8 cellular contexts compared by ENCODE assay signal in the genomic region with DNA sequence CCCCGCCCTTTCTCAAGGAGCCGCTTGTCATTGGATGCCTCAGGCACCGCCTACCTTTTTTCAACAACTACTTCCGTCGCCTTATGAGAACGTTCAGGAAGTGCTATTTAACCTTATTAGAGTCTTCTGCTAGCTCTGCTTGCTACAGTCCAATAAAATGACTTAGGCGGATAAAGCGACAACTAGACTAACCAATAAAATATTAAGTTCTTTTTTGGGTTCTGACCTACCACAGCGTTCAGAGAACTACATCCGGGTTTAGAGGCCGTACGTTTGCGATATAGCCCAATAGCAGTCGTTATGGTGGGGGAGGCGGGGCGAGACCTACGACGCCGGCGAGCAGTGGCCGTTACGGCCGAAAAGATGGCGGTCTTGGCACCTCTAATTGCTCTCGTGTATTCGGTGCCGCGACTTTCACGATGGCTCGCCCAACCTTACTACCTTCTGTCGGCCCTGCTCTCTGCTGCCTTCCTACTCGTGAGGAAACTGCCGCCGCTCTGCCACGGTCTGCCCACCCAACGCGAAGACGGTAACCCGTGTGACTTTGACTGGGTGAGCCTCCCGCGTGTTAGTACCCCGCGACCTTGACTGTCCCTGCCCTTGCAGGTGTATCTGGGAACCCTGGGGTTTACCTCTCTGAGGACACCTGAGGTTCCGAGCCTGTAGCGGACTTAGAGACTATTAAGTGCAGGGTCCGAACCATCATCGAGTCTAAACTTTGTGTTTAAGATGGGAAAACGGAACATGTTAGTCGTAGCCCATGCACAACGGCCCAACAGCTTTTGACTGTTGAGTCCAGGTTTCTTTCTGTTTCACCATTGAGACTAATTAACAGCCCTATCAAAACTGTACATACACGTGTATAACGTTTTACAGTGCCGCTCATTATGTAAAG.
DNase-seq lines count a peak whose midpoint lies in the region; ATAC-seq and TF ChIP-seq lines count a peak whose summit lies in the region.

Gene TMX2, plus strand, starts transcription at position 338 of the 895 bp plus-strand sequence. Its CDS starts 26 bp downstream, at position 364.

- peak within 1 kb of the TSS; percentile 94 for H3K4me2 ChIP-seq in MM.1S (ENCODE audit: low read depth, low read length)

- TF ChIP-seq CTCF in MM.1S (IDR thresholded peaks at IDR 0.05; ENCODE audit: low read length) (no peak), nephron progenitor cell (IDR thresholded peaks at IDR 0.05) (no peak)

- H3K36me3 ChIP-seq in ES-I3 (ENCODE audit: insufficient read depth, low read length) (no peaks in the 10 kb centered on the region), HAP-1 (replicated peaks) (peaks cover 12% of the 10 kb centered on the region), MM.1S (replicated peaks; ENCODE audit: insufficient read depth, low read length) (no peaks in the 10 kb centered on the region)

- H3K27me3 Mint-ChIP-seq in nephron progenitor cell (ENCODE audit: low read depth, poor library complexity), result peaks cover 1% of the 10 kb centered on the region
- no peaks in the 10 kb centered on the region for H3K27me3 Mint-ChIP-seq in stimulated activated naive CD8-positive, alpha-beta T cell treated with anti-CD3 and anti-CD28 coated beads, Interleukin-15, amount 100 ng/mL, for 72 hours

- peak within 1 kb of the TSS; percentile 100 for H3K4me3 Mint-ChIP-seq in nephron progenitor cell
- H3K4me3 Mint-ChIP-seq in stimulated activated naive CD8-positive, alpha-beta T cell treated with anti-CD3 and anti-CD28 coated beads, Interleukin-15, amount 100 ng/mL, for 72 hours, result peak within 1 kb of the TSS; percentile 81 to 93

- peaks cover 33% of the 10 kb centered on the region for H3K4me1 Mint-ChIP-seq in nephron progenitor cell
- peaks cover 58% of the 10 kb centered on the region for H3K4me1 Mint-ChIP-seq in stimulated activated naive CD8-positive, alpha-beta T cell treated with anti-CD3 and anti-CD28 coated beads, Interleukin-15, amount 100 ng/mL, for 72 hours

- H3F3A ChIP-seq in MM.1S (ENCODE audit: insufficient read depth, low read length), result 0 out of 2 replicates have a peak, but pooled peaks cover 7% of the 10 kb centered on the region

- H3K9me2 ChIP-seq in MM.1S (replicated peaks; ENCODE audit: insufficient read depth, low read length), result no peaks in the 10 kb centered on the region

- H3K4me1 ChIP-seq in ES-I3 (ENCODE audit: insufficient read depth, low read length) (peaks cover 11% of the 10 kb centered on the region; the same call in 1 of the 2 replicates), HAP-1 (peaks cover 11% of the 10 kb centered on the region), MM.1S (ENCODE audit: low read length) (peaks cover 14% of the 10 kb centered on the region)

- peak; percentile 95 for ATAC-seq in stimulated activated naive CD8-positive, alpha-beta T cell treated with anti-CD3 and anti-CD28 coated beads, Interleukin-15, amount 100 ng/mL, for 72 hours

- H3K79me2 ChIP-seq in MM.1S (ENCODE audit: low read length), result peaks cover 56% of the 10 kb centered on the region

- H3K27me3 ChIP-seq in HAP-1 (ENCODE audit: low read depth) (no peaks in the 10 kb centered on the region), MM.1S (replicated peaks; ENCODE audit: insufficient read depth, low read length) (no peaks in the 10 kb centered on the region)

- peak within 1 kb of the TSS; percentile 76 for H3K9ac ChIP-seq in ES-I3 (ENCODE audit: low read depth, low read length)
- H3K9ac ChIP-seq in MM.1S (ENCODE audit: low read length), result peak within 1 kb of the TSS; percentile 89

- no peaks in the 10 kb centered on the region for H4K20me1 ChIP-seq in MM.1S (ENCODE audit: insufficient read depth, low read length)

- H3K9me3 Mint-ChIP-seq in nephron progenitor cell, result peaks cover 21% of the 10 kb centered on the region
- H3K9me3 Mint-ChIP-seq in stimulated activated naive CD8-positive, alpha-beta T cell treated with anti-CD3 and anti-CD28 coated beads, Interleukin-15, amount 100 ng/mL, for 72 hours, result no peaks in the 10 kb centered on the region

- H3K4me3 ChIP-seq in HAP-1, result peak within 1 kb of the TSS; percentile 87
- peak within 1 kb of the TSS; percentile 95 for H3K4me3 ChIP-seq in MM.1S (ENCODE audit: low read length)

- H3K36me3 Mint-ChIP-seq in nephron progenitor cell (ENCODE audit: low read depth), result peaks cover 52% of the 10 kb centered on the region

- DNase-seq in HAP-1 (ENCODE audit: low spot score in 2 of 2) (peak; percentile 95 to 99), MM.1S (peak; percentile 99), SIG-M5 (lab: John Stamatoyannopoulos, UW) (peak; percentile 100), activated gamma-delta T cell (lab: John Stamatoyannopoulos, UW) (peak; percentile 60), fibroblast of the conjunctiva (ENCODE audit: low read depth) (peak; percentile 99), nephron progenitor cell (peak; percentile 91)
- peak; percentile 86 to 93 for DNase-seq in stimulated activated naive CD8-positive, alpha-beta T cell treated with anti-CD3 and anti-CD28 coated beads, Interleukin-15, amount 100 ng/mL, for 72 hours

- in situ Hi-C loops in HAP-1 (cut with MboI; ENCODE audit: low sequenced_read_pairs), result no loop called here

- H2AFZ ChIP-seq in MM.1S (ENCODE audit: low read length), result peak within 1 kb of the TSS; percentile 83

- no peaks in the 10 kb centered on the region for H3K9me3 ChIP-seq in ES-I3 (ENCODE audit: control insufficient read depth, insufficient read depth, low read length)
- no peaks in the 10 kb centered on the region for H3K9me3 ChIP-seq in HAP-1
- no peaks in the 10 kb centered on the region for H3K9me3 ChIP-seq in MM.1S (replicated peaks; ENCODE audit: insufficient read depth, low read length)

- peak within 1 kb of the TSS; percentile 92 for H3K27ac ChIP-seq in MM.1S (ENCODE audit: low read length)

- peak within 1 kb of the TSS; percentile 98 for H3K27ac Mint-ChIP-seq in nephron progenitor cell
- H3K27ac Mint-ChIP-seq in stimulated activated naive CD8-positive, alpha-beta T cell treated with anti-CD3 and anti-CD28 coated beads, Interleukin-15, amount 100 ng/mL, for 72 hours, result peak within 1 kb of the TSS; percentile 94 to 97

Comparison
In these comparisons a context has a peak if more than half of its experiments do, and no peak if none do; other contexts are left out.
1. Peak in every context shown above with its lines: DNase-seq, ATAC-seq, H3K4me3 ChIP-seq and H3K27ac ChIP-seq.